29 cellular contexts compared by ENCODE assay signal in the genomic region with DNA sequence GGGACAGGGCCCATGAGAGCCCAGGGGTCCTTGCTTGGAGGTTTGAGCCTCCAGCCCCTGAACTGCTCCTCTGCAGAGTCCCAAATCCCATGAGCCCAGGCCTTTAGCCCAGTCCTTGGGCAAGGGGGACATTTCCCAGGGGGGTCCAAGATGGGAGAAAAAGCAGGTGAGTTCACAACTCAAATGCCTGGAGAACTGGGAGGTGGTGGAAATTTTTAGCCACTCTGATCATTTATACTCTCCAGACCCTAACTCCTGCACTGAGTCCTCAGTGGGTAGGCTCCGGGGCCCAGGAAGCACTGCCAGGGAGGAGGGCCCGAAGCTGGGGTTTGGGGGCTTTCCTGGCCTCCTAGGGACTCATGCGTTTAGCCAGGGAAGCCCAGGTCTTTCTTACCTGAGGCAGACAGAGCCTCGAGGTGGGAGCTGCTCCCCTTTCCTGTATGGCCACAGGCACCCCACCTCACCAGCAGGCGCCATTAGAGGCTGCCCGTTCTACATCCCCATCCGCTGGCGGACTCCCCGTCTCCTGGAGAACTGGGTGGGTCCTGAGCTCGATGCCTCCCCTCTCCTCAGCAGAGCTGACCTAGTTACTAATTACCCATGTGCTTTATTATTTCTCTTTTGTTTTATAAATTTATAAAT. TPM values are rescaled to one million over a fixed set of nuclear protein-coding genes. Genes with fewer than 3 reads are reported as not detected.
A peak's percentile ranks its signal among the peaks of the same experiment; 100 is the strongest.
DNase-seq lines count a peak whose midpoint lies in the region; ATAC-seq and TF ChIP-seq lines count a peak whose summit lies in the region.
"Had no signal": no experiment of that assay in that cellular context is flagged by ENCODE, and none has a peak within 500 bp of the region (broad histone marks: within the 10 kb centered on the region; RNA-seq: fewer than 3 reads in every experiment).

No MANE protein-coding gene starts in this region.

- H4K20me1 ChIP-seq in H9 (ENCODE audit: control insufficient read depth, insufficient read depth, insufficient read length): no peaks in the 10 kb centered on the region

- no peak overlapping the region for H3K4me2 ChIP-seq in H9 (ENCODE audit: insufficient read depth, insufficient read length, low read length)

- H2BK20ac ChIP-seq in H9 (ENCODE audit: low read depth, low read length, poor library complexity, severe bottlenecking): no peak overlapping the region

- H3K36me3 Mint-ChIP-seq in H9 (ENCODE audit: insufficient read depth in 1 of 3, low read depth in 3 of 3): no peaks in the 10 kb centered on the region

- no peak for TF ChIP-seq POLR2A in stomach (IDR thresholded peaks at IDR 0.05)

- no peak overlapping the region for H2BK12ac ChIP-seq in H9 (ENCODE audit: insufficient read length, low read depth, low read length)

- no peaks in the 10 kb centered on the region for H3K79me2 ChIP-seq in H9 (ENCODE audit: insufficient read depth, low read length)

- ATAC-seq in HG03108 (IDR thresholded peaks at IDR 0.05; ENCODE audit: unreplicated experiment) (no peak), GM21423 (IDR thresholded peaks at IDR 0.05; ENCODE audit: unreplicated experiment) (no peak), HG02870 (IDR thresholded peaks at IDR 0.05; ENCODE audit: unreplicated experiment) (no peak)
- ATAC-seq: left cardiac atrium, sciatic nerve had no signal

- H3K79me1 ChIP-seq in H9 (ENCODE audit: insufficient read depth, low read depth, low read length, poor library complexity, severe bottlenecking): no peaks in the 10 kb centered on the region

- TF ChIP-seq CTCF in H9 (conservative IDR thresholded peaks at IDR 0.05) (no peak), epithelial cell of proximal tubule (conservative IDR thresholded peaks at IDR 0.05; ENCODE audit: low read depth, low read length) (no peak), stomach (IDR thresholded peaks at IDR 0.05) (no peak)

- peaks cover 8 to 25% of the 10 kb centered on the region in 2 experiments for H3K4me1 Mint-ChIP-seq in H9

- H2BK120ac ChIP-seq in H9 (ENCODE audit: low read depth, low read length, poor library complexity, severe bottlenecking): no peak overlapping the region

- H3T11ph ChIP-seq in H9 (ENCODE audit: low read length): no peak overlapping the region

- no peak overlapping the region for H3K18ac ChIP-seq in H9 (ENCODE audit: insufficient read length, low read depth, low read length)

- WGBS in H9 (ENCODE audit: extremely low coverage, insufficient read length, low lambda C conversion rate): no CpG with 5 or more reads among the region's 10 CpGs
- WGBS in stomach, 5 donors: 29 to 66% (median 50%) methylated on average over 10 of the region's 10 CpGs

- H3K27me3 Mint-ChIP-seq in H9 (ENCODE audit: low read depth): no peaks in the 10 kb centered on the region; the same call in 1 of the 2 replicates
- H3K27me3 Mint-ChIP-seq: activated CD4-positive, alpha-beta memory T cell treated with anti-CD3 and anti-CD28 coated beads, Interleukin-2, amount 10 ng/mL, durations not matched to agents 7 days and 5 days had no signal

- H4K91ac ChIP-seq in H9 (ENCODE audit: insufficient read length, low read depth, low read length): peak overlapping the region; percentile 4

- H3K56ac ChIP-seq in H9 (ENCODE audit: insufficient read length, low read depth, low read length): no peak overlapping the region

- H3K27ac Mint-ChIP-seq in H9: no peak overlapping the region; a peak in 1 of 7 replicates
- H3K27ac Mint-ChIP-seq: activated CD4-positive, alpha-beta memory T cell treated with anti-CD3 and anti-CD28 coated beads, Interleukin-2, amount 10 ng/mL, durations not matched to agents 7 days and 5 days; activated naive CD4-positive, alpha-beta T cell treated with anti-CD3 and anti-CD28 coated beads for 36 hours; T-helper 2 cell treated with Interferon-gamma antibody and Interleukin-4, amounts not matched to agents 5 μg/mL and 100 μg/mL, for 36 hours had no signal

- H3K27me3 ChIP-seq in H9 (ENCODE audit: insufficient read depth, low read length): no peaks in the 10 kb centered on the region
- H3K27me3 ChIP-seq in mucosa of rectum (ENCODE audit: control insufficient read depth in 2 of 2, insufficient read depth in 2 of 2, low read length in 2 of 2): no peaks in the 10 kb centered on the region
- no peaks in the 10 kb centered on the region for H3K27me3 ChIP-seq in stomach

- H2BK15ac ChIP-seq in H9 (ENCODE audit: low read depth, low read length): no peak overlapping the region

- no peaks in the 10 kb centered on the region for H3K4me1 ChIP-seq in H9 (ENCODE audit: insufficient read depth, low read length)
- peaks cover 12 to 39% of the 10 kb centered on the region in 2 donors for H3K4me1 ChIP-seq in mucosa of rectum (ENCODE audit: control insufficient read depth in 2 of 2, insufficient read depth in 2 of 2, low read length in 2 of 2)
- H3K4me1 ChIP-seq in stomach: peaks cover 13 to 46% (median 34%) of the 10 kb centered on the region in 4 donors
- H3K4me1 ChIP-seq: esophagus squamous epithelium, heart right ventricle had no signal

- no peak overlapping the region for H2AK5ac ChIP-seq in H9 (ENCODE audit: insufficient read length, low read length)

- DNase-seq in H9 (no peak), epithelial cell of proximal tubule (ENCODE audit: low read depth) (no peak), stomach (no peak)
- no peak for DNase-seq in activated CD8-positive, alpha-beta memory T cell treated with anti-CD3 and anti-CD28 coated beads, Interleukin-2, amount 50 U/mL, for 4 hours
- DNase-seq: activated CD4-positive, alpha-beta memory T cell treated with anti-CD3 and anti-CD28 coated beads, Interleukin-2, amount 10 ng/mL, durations not matched to agents 7 days and 5 days; activated CD8-positive, alpha-beta memory T cell treated with anti-CD3 and anti-CD28 coated beads, Interleukin-2, amount 50 U/mL, for 48 hours; activated naive CD4-positive, alpha-beta T cell treated with anti-CD3 and anti-CD28 coated beads for 36 hours; C1 segment of cervical spinal cord; central memory CD4-positive, alpha-beta T cell; COR-L47; esophagus squamous epithelium; foreskin melanocyte; GOT3; heart right ventricle; left cardiac atrium; mammary epithelial cell; NCI-H1436; NCI-H2081 treated with DMSO at 0.1 percent for 48 hours; SIG-M5; stimulated activated CD4-positive, alpha-beta T cell treated with anti-CD3 and anti-CD28 coated beads, Interleukin-4, amount 100 ng/mL, for 24 hours; trophoblast cell had no signal

- no peak overlapping the region for H3K14ac ChIP-seq in H9 (ENCODE audit: insufficient read depth, low read length)

- peaks cover 0 to 5% of the 10 kb centered on the region in 2 donors for H3K36me3 ChIP-seq in mucosa of rectum (ENCODE audit: control insufficient read depth in 2 of 2, insufficient read depth in 2 of 2, low read length in 2 of 2)
- peaks cover 0 to under 1% (median 0%) of the 10 kb centered on the region in 4 donors for H3K36me3 ChIP-seq in stomach
- H3K36me3 ChIP-seq: esophagus squamous epithelium, heart right ventricle had no signal

- H3K27ac ChIP-seq in H9 (ENCODE audit: insufficient read length, low read depth, low read length) (no peak overlapping the region), mucosa of rectum (ENCODE audit: low read depth in 2 of 2, low read length in 2 of 2) (peak overlapping the region; percentile 93 to 95), stomach (peak overlapping the region; percentile 86 to 92 (median 91))
- H3K27ac ChIP-seq: heart right ventricle had no signal

- H2BK5ac ChIP-seq in H9 (ENCODE audit: insufficient read length, low read length): no peak overlapping the region

- H3K4ac ChIP-seq in H9 (ENCODE audit: low read depth, low read length): no peak overlapping the region

- no peak overlapping the region for H3K23ac ChIP-seq in H9 (ENCODE audit: insufficient read length, low read depth, low read length)

- no peaks in the 10 kb centered on the region for H3K23me2 ChIP-seq in H9 (ENCODE audit: insufficient read length, low read depth, low read length, poor library complexity, severe bottlenecking)

- H4K8ac ChIP-seq in H9 (replicated peaks; ENCODE audit: insufficient read length, low read depth, low read length): no peak overlapping the region

- no peak overlapping the region for H3K9ac ChIP-seq in H9 (ENCODE audit: extremely low read depth, insufficient read length, low read length)
- H3K9ac ChIP-seq in mucosa of rectum (ENCODE audit: low read depth in 1 of 2, low read length in 2 of 2): peak overlapping the region; percentile 81 to 86

- intact Hi-C loops in stomach (cut with DNase I; ENCODE audit: low total_unique reads): no loop called here

- H3K4me3 Mint-ChIP-seq in H9: no peak overlapping the region
- H3K4me3 Mint-ChIP-seq: activated CD4-positive, alpha-beta memory T cell treated with anti-CD3 and anti-CD28 coated beads, Interleukin-2, amount 10 ng/mL, durations not matched to agents 7 days and 5 days; activated naive CD4-positive, alpha-beta T cell treated with anti-CD3 and anti-CD28 coated beads for 36 hours; T-helper 2 cell treated with Interferon-gamma antibody and Interleukin-4, amounts not matched to agents 5 μg/mL and 100 μg/mL, for 36 hours had no signal

- no peak overlapping the region for H2AFZ ChIP-seq in H9 (ENCODE audit: low read length)

- peaks cover 0 to 4% of the 10 kb centered on the region in 2 experiments; a peak in 1 of 5 replicates for H3K9me3 Mint-ChIP-seq in H9
- H3K9me3 Mint-ChIP-seq: activated CD4-positive, alpha-beta memory T cell treated with anti-CD3 and anti-CD28 coated beads, Interleukin-2, amount 10 ng/mL, durations not matched to agents 7 days and 5 days; activated naive CD4-positive, alpha-beta T cell treated with anti-CD3 and anti-CD28 coated beads for 36 hours; T-helper 2 cell treated with Interferon-gamma antibody and Interleukin-4, amounts not matched to agents 5 μg/mL and 100 μg/mL, for 36 hours had no signal

- no peak for TF ChIP-seq EP300 in stomach (IDR thresholded peaks at IDR 0.05)

- H3K4me3 ChIP-seq in epithelial cell of proximal tubule (ENCODE audit: low read depth, low read length) (peak overlapping the region; percentile 70), mucosa of rectum (ENCODE audit: low read length in 2 of 2) (peak overlapping the region; percentile 72 to 84), stomach (peak overlapping the region; percentile 46 to 66 (median 57))
- H3K4me3 ChIP-seq: esophagus squamous epithelium, heart right ventricle had no signal

- H3K9me3 ChIP-seq in H9 (ENCODE audit: control insufficient read depth, low read depth, low read length) (no peaks in the 10 kb centered on the region), mucosa of rectum (ENCODE audit: control insufficient read depth in 2 of 2, low read length in 2 of 2) (no peaks in the 10 kb centered on the region), stomach (no peaks in the 10 kb centered on the region)
- H3K9me3 ChIP-seq: esophagus squamous epithelium, heart right ventricle had no signal

- no peak overlapping the region for H4K5ac ChIP-seq in H9 (ENCODE audit: insufficient read length, low read depth, low read length)

RNA-seq across cellular contexts. Expression of a gene that starts 1.0 kb away (rescaled TPM):
- total RNA-seq in H9 (2021) (not detected in 2 replicates), epithelial cell of proximal tubule (0.17 and 0.36 TPM in 2 replicates), stomach (10 to 100 TPM in 2 of 5 donors, 1 to 10 TPM in 2, under 1 TPM in 1; 0.89 to 14.5 (median 7.0) TPM)
- 1 to 10 TPM; 4.4 to 8.2 (median 4.8) TPM for polyA plus RNA-seq in stomach
- total RNA-seq: activated CD4-positive, alpha-beta memory T cell treated with anti-CD3 and anti-CD28 coated beads, Interleukin-2, amount 10 ng/mL, durations not matched to agents 7 days and 5 days; activated naive CD4-positive, alpha-beta T cell treated with anti-CD3 and anti-CD28 coated beads for 36 hours; esophagus squamous epithelium; heart right ventricle; left cardiac atrium; mammary epithelial cell; myocyte; posterior vena cava; sciatic nerve had no signal
- polyA plus RNA-seq: mammary epithelial cell had no signal

RNA-seq across cellular contexts. Expression of a gene that starts 36.9 kb away (rescaled TPM):
- 24.8 and 25.7 TPM in 2 replicates for total RNA-seq in H9 (2021)
- 20.6 and 22.9 TPM in 2 replicates for total RNA-seq in epithelial cell of proximal tubule
- total RNA-seq in stomach: 10 to 100 TPM in 3 of 5 donors, 1 to 10 TPM in 2; 5.5 to 42.4 (median 17.4) TPM
- polyA plus RNA-seq in stomach: 10 to 100 TPM in 1 of 3 donors, 1 to 10 TPM in 2; 8.1 to 18.3 (median 8.5) TPM

RNA-seq across cellular contexts. Expression of a gene that starts 59.7 kb away (rescaled TPM):
- not detected in 2 replicates for total RNA-seq in H9 (2021)
- 0.12 and 0.29 TPM in 2 replicates for total RNA-seq in epithelial cell of proximal tubule
- total RNA-seq in stomach: 10 to 100 TPM in 3 of 5 donors, not detected in 2; 19.3 to 35.0 (median 24.8) TPM
- 10 to 100 TPM in 1 of 3 donors, 1 to 10 TPM in 2; 2.1 to 54.7 (median 4.5) TPM for polyA plus RNA-seq in stomach
